In genomic region chr11:7281083-7281482, GRCh38 we compare ENCODE assay signal across 20 cellular contexts. TPM values are rescaled to one million over a fixed set of nuclear protein-coding genes. Genes with fewer than 3 reads are reported as not detected.
DNase-seq lines count a peak whose midpoint lies in the region; ATAC-seq and TF ChIP-seq lines count a peak whose summit lies in the region.
"Had no signal": no experiment of that assay in that cellular context is flagged by ENCODE, and none has a peak within 500 bp of the region (broad histone marks: within the 10 kb centered on the region; RNA-seq: fewer than 3 reads in every experiment).

No MANE protein-coding gene starts in this region.

- H3K4me3 Mint-ChIP-seq in MCF 10A (ENCODE audit: unreplicated experiment), result no peak overlapping the region
- H3K4me3 Mint-ChIP-seq: activated CD8-positive, alpha-beta T cell treated with anti-CD3 and anti-CD28 coated beads for 36 hours; CD4-positive, alpha-beta memory T cell; stimulated activated naive B cell treated with anti-CD40 and anti-IgM and Interleukin-4, amounts not matched to agents 10 μg/mL and 1 μg/mL and 100 μg/mL, for 72 hours had no signal

- in situ Hi-C loops in ACHN (cut with HindIII; ENCODE audit: low pct_ligation_motif_present, low pct_unique_long_range_greater_than_20kb, low sequenced_read_pairs), result no loop called here

- intact Hi-C loops in MCF 10A (cut with micrococcal nuclease), result no loop called here
- intact Hi-C loops in aorta (cut with DNase I), result no loop called here

- no peaks in the 10 kb centered on the region for H3K36me3 ChIP-seq in HUES48 (ENCODE audit: control insufficient read depth, insufficient read depth, low read length)
- H3K36me3 ChIP-seq in aorta (ENCODE audit: control insufficient read depth in 1 of 2, insufficient read depth in 2 of 2, low read length in 1 of 2), result no peaks in the 10 kb centered on the region
- H3K36me3 ChIP-seq: heart left ventricle, ovary, upper lobe of left lung, WERI-Rb-1 had no signal

- BruUV-seq in MCF 10A (replicated peaks; lab: Mats Ljungman, UMichigan), result no TSS peak

- H3K27me3 Mint-ChIP-seq in MCF 10A (ENCODE audit: insufficient read depth, unreplicated experiment), result peaks cover 14% of the 10 kb centered on the region

- no peak overlapping the region for H3K9ac ChIP-seq in HUES48 (ENCODE audit: low read depth, low read length)

- H3K4me1 ChIP-seq in HUES48 (ENCODE audit: control insufficient read depth, insufficient read depth, low read length) (no peaks in the 10 kb centered on the region; the same call in 1 of the 2 replicates), aorta (ENCODE audit: control insufficient read depth in 1 of 2, insufficient read depth in 2 of 2, low read length in 2 of 2) (no peaks in the 10 kb centered on the region)
- H3K4me1 ChIP-seq: heart left ventricle, upper lobe of left lung had no signal

- H3K27ac ChIP-seq in HUES48 (ENCODE audit: low read depth, low read length) (peak overlapping the region; percentile 61), aorta (ENCODE audit: low read depth in 1 of 2, low read length in 2 of 2) (no peak overlapping the region)
- H3K27ac ChIP-seq: heart left ventricle, ovary, SK-N-MC, skin epidermis, upper lobe of left lung, WERI-Rb-1 had no signal

- 72 to 76% methylated on average over 1 of the region's 1 CpG for WGBS in aorta, 2 donors

- CTCF ChIA-PET in MCF 10A (lab: Yijun Ruan, JAX), result interaction anchor here (0.9 kb wide), 1 partner anchor 468 kb away, joined by 3 read pairs; no protein-coding TSS in a partner anchor

- no peaks in the 10 kb centered on the region for H3K36me3 Mint-ChIP-seq in MCF 10A (ENCODE audit: insufficient read depth, unreplicated experiment)
- H3K36me3 Mint-ChIP-seq: CD4-positive, alpha-beta memory T cell; stimulated activated naive B cell treated with anti-CD40 and anti-IgM and Interleukin-4, amounts not matched to agents 10 μg/mL and 1 μg/mL and 100 μg/mL, for 72 hours had no signal

- POLR2A ChIA-PET in MCF 10A (lab: Yijun Ruan, JAX), result no interaction called here

- peaks cover 9% of the 10 kb centered on the region for H3K4me1 Mint-ChIP-seq in MCF 10A (ENCODE audit: insufficient read depth, unreplicated experiment)
- H3K4me1 Mint-ChIP-seq: CD4-positive, alpha-beta memory T cell; stimulated activated naive B cell treated with anti-CD40 and anti-IgM and Interleukin-4, amounts not matched to agents 10 μg/mL and 1 μg/mL and 100 μg/mL, for 72 hours had no signal

- DNase-seq in ACHN (peak; percentile 9), MCF 10A (ENCODE audit: unreplicated experiment) (peak; percentile 51), iris pigment epithelial cell (ENCODE audit: low read depth) (peak; percentile 4), GM10266 (ENCODE audit: extremely low spot score) (no peak), aorta (no peak)
- DNase-seq: activated CD8-positive, alpha-beta T cell treated with anti-CD3 and anti-CD28 coated beads for 36 hours; CD4-positive, alpha-beta memory T cell; heart left ventricle; NCI-H1436; ovary; stimulated activated naive B cell treated with anti-CD40 and anti-IgM and Interleukin-4, amounts not matched to agents 10 μg/mL and 1 μg/mL and 100 μg/mL, for 72 hours; upper lobe of left lung; WERI-Rb-1 had no signal

- ATAC-seq in GM19035 (IDR thresholded peaks at IDR 0.05; ENCODE audit: unreplicated experiment), result no peak
- ATAC-seq in GM19324 (IDR thresholded peaks at IDR 0.05; ENCODE audit: low FRiP score, unreplicated experiment), result no peak
- ATAC-seq in aorta (ENCODE audit: low FRiP score), result no peak
- ATAC-seq: activated CD8-positive, alpha-beta T cell treated with anti-CD3 and anti-CD28 coated beads for 36 hours; heart left ventricle; stimulated activated naive B cell treated with anti-CD40 and anti-IgM and Interleukin-4, amounts not matched to agents 10 μg/mL and 1 μg/mL and 100 μg/mL, for 72 hours had no signal

- H3K9me3 Mint-ChIP-seq in MCF 10A (ENCODE audit: unreplicated experiment), result peaks cover 8% of the 10 kb centered on the region

- H3K4me3 ChIP-seq in HUES48 (ENCODE audit: low read depth, low read length) (no peak overlapping the region), aorta (ENCODE audit: low read length in 2 of 2) (no peak overlapping the region)
- H3K4me3 ChIP-seq: heart left ventricle, ovary, SK-N-MC, skin epidermis, upper lobe of left lung had no signal

- TF ChIP-seq CTCF in MCF 10A (IDR thresholded peaks at IDR 0.05; ENCODE audit: unreplicated experiment) (no peak), GM10266 (IDR thresholded peaks at IDR 0.05; ENCODE audit: control insufficient read depth, insufficient read depth, low read depth, missing control alignments) (no peak)

- H3K27me3 ChIP-seq in HUES48 (ENCODE audit: control insufficient read depth, insufficient read depth, low read length) (no peaks in the 10 kb centered on the region), aorta (ENCODE audit: control insufficient read depth in 1 of 2, insufficient read depth in 2 of 2, low read length in 1 of 2) (no peaks in the 10 kb centered on the region)
- H3K27me3 ChIP-seq: ovary, upper lobe of left lung had no signal

- no peak overlapping the region for H3K27ac Mint-ChIP-seq in MCF 10A (ENCODE audit: low read depth, unreplicated experiment)
- H3K27ac Mint-ChIP-seq: activated CD8-positive, alpha-beta T cell treated with anti-CD3 and anti-CD28 coated beads for 36 hours; CD4-positive, alpha-beta memory T cell; stimulated activated naive B cell treated with anti-CD40 and anti-IgM and Interleukin-4, amounts not matched to agents 10 μg/mL and 1 μg/mL and 100 μg/mL, for 72 hours had no signal

- H3K9me3 ChIP-seq in HUES48 (ENCODE audit: control insufficient read depth, insufficient read depth, low read length), result peaks cover 5% of the 10 kb centered on the region
- no peaks in the 10 kb centered on the region for H3K9me3 ChIP-seq in aorta (ENCODE audit: control insufficient read depth, low read length)
- H3K9me3 ChIP-seq: ovary had no signal

RNA-seq across cellular contexts. Expression of gene SYT9, which starts 29.4 kb away (rescaled TPM):
- not detected in 2 replicates for total RNA-seq in MCF 10A (2022)
- total RNA-seq in aorta, result under 1 TPM; 0.18 to 0.26 TPM
- polyA plus RNA-seq in aorta, result under 1 TPM; 0.08 to 0.38 TPM
- total RNA-seq: A673; activated CD8-positive, alpha-beta T cell treated with anti-CD3 and anti-CD28 coated beads for 36 hours; CD4-positive, alpha-beta memory T cell; NCI-H460 had no signal
- polyA plus RNA-seq: CD4-positive, alpha-beta memory T cell had no signal

Comparison
In these comparisons a context has a peak if more than half of its experiments do, and no peak if none do; other contexts are left out.
1. DNase-seq: peak in ACHN (single experiment), MCF 10A (single experiment) and iris pigment epithelial cell (single experiment); none in GM10266 (single experiment) and aorta (0 of 2).